Comparison of ENCODE assay signal across 27 cellular contexts in genomic region chr6:157174731-157175130, GRCh38.
DNase-seq lines count a peak whose midpoint lies in the region; ATAC-seq and TF ChIP-seq lines count a peak whose summit lies in the region.
"Had no signal": no experiment of that assay in that cellular context is flagged by ENCODE, and none has a peak within 500 bp of the region (broad histone marks: within the 10 kb centered on the region; RNA-seq: fewer than 3 reads in every experiment).

No MANE protein-coding gene starts in this region.

- peaks cover 10 to 11% of the 10 kb centered on the region in 2 experiments for H3K36me3 ChIP-seq in SK-N-SH (replicated peaks in 1 of 2; ENCODE audit: control insufficient read depth in 1 of 2, insufficient read depth in 2 of 2, low read length in 1 of 2)
- H3K36me3 ChIP-seq: BE2C had no signal

- H3K79me2 ChIP-seq in SK-N-SH (ENCODE audit: insufficient read depth) = no peaks in the 10 kb centered on the region; the same call in 1 of the 2 replicates

- H3K9ac ChIP-seq in SK-N-SH = no peak overlapping the region
- H3K9ac ChIP-seq: BLaER1; BLaER1 treated with 17β-estradiol and CSF1 and Interleukin-3, amounts not matched to agents 10 nM and 100 nM had no signal

- H3K4me3 ChIP-seq in SK-N-SH (ENCODE audit: low read depth in 2 of 2, low read length in 1 of 2) = no peak overlapping the region
- H3K4me3 ChIP-seq: A549; BLaER1; BLaER1 treated with 17β-estradiol and CSF1 and Interleukin-3, amounts not matched to agents 10 nM and 100 nM had no signal

- POLR2A ChIA-PET in SK-N-SH (lab: Yijun Ruan, JAX) = no interaction called here

- peak; percentile 57 for DNase-seq in SK-N-SH
- DNase-seq: 8988T; ACHN; AML-193; BE2C; C1 segment of cervical spinal cord; Caco-2; Calu3; CD4-positive, alpha-beta memory T cell; CD4-positive, alpha-beta T cell; CD4-positive, CD25-positive, alpha-beta regulatory T cell; CD8-positive, alpha-beta memory T cell; CD8-positive, alpha-beta T cell; COR-L47; DMS 273 treated with DMSO at 0.1 percent for 48 hours; DMS153; DMS53; DMS79; DMS79 treated with DMSO at 0.1 percent for 48 hours; DND-41; EL had no signal

- no peak overlapping the region for H3K4me2 ChIP-seq in SK-N-SH
- H3K4me2 ChIP-seq: A549; BLaER1; BLaER1 treated with 17β-estradiol and CSF1 and Interleukin-3, amounts not matched to agents 10 nM and 100 nM had no signal

- H3K27me3 ChIP-seq in SK-N-SH (ENCODE audit: insufficient read depth) = no peaks in the 10 kb centered on the region
- H3K27me3 ChIP-seq: BE2C; BLaER1; BLaER1 treated with 17β-estradiol and CSF1 and Interleukin-3, amounts not matched to agents 10 nM and 100 nM had no signal

- H3F3A ChIP-seq in SK-N-SH (replicated peaks; ENCODE audit: insufficient read depth) = peaks cover 3% of the 10 kb centered on the region

- H4K20me1 ChIP-seq in SK-N-SH (ENCODE audit: insufficient read depth) = no peaks in the 10 kb centered on the region
- H4K20me1 ChIP-seq: BLaER1 had no signal

- no peak overlapping the region for H3K27ac ChIP-seq in SK-N-SH (ENCODE audit: low read depth in 2 of 2, low read length in 1 of 2)
- H3K27ac ChIP-seq: 22Rv1; A549; BLaER1; BLaER1 treated with 17β-estradiol and CSF1 and Interleukin-3, amounts not matched to agents 10 nM and 100 nM; C4-2B had no signal

- TF ChIP-seq EP300 in SK-N-SH (IDR thresholded peaks at IDR 0.05; ENCODE audit: borderline replicate concordance in 1 of 2, low read depth in 1 of 2, low read length in 1 of 2) = no peak

- H3K9me2 ChIP-seq in SK-N-SH = no peaks in the 10 kb centered on the region

- TF ChIP-seq CTCF in SK-N-SH (IDR thresholded peaks at IDR 0.05) = no peak

- no peaks in the 10 kb centered on the region for H3K9me3 ChIP-seq in SK-N-SH
- H3K9me3 ChIP-seq: A549; BE2C; BLaER1; BLaER1 treated with 17β-estradiol and CSF1 and Interleukin-3, amounts not matched to agents 10 nM and 100 nM; Caco-2 had no signal

- no peak for TF ChIP-seq RAD21 in SK-N-SH (IDR thresholded peaks at IDR 0.05; ENCODE audit: low read length)

- no peak overlapping the region for H2AFZ ChIP-seq in SK-N-SH (ENCODE audit: low read depth)

- no peak for ATAC-seq in SK-N-SH treated with all-trans-retinoic acid at 6 μM for 48 hours
- ATAC-seq: A549; CD8-positive, alpha-beta T cell had no signal

- H3K4me1 ChIP-seq in SK-N-SH (ENCODE audit: control insufficient read depth in 1 of 2, insufficient read depth in 2 of 2, low read depth in 1 of 2, low read length in 1 of 2) = peaks cover 0 to 43% of the 10 kb centered on the region in 2 experiments; a peak in 2 of 4 replicates
- H3K4me1 ChIP-seq: A549; BLaER1; BLaER1 treated with 17β-estradiol and CSF1 and Interleukin-3, amounts not matched to agents 10 nM and 100 nM; Caco-2 had no signal

- CTCF ChIA-PET in SK-N-SH (lab: Yijun Ruan, JAX) = interaction anchor here (1.1 to 1.3 kb wide), 2 partner anchors 19 to 101 kb away, joined by 4 read pairs; no protein-coding TSS in a partner anchor

TF ChIP-seq in SK-N-SH, 30 proteins besides CTCF, POLR2A, EP300 and RAD21:
- TF ChIP-seq ZBTB33 (IDR thresholded peaks at IDR 0.05; ENCODE audit: borderline replicate concordance, low read depth) = no peak
- TF ChIP-seq GATA2 (CRISPR knock-in tag; IDR thresholded peaks at IDR 0.05) = peak; percentile 66

TF ChIP-seq in SK-N-SH treated with all-trans-retinoic acid at 6 μM for 48 hours, 23 proteins besides CTCF, POLR2A, EP300 and RAD21:
- TF ChIP-seq CSDC2 (CRISPR knock-in tag; IDR thresholded peaks at IDR 0.05) (no peak), ESRRG (CRISPR knock-in tag; IDR thresholded peaks at IDR 0.05) (no peak), ZFP3 (CRISPR knock-in tag; IDR thresholded peaks at IDR 0.05) (no peak), OSR1 (CRISPR knock-in tag; IDR thresholded peaks at IDR 0.05) (no peak), ZNF8 (CRISPR knock-in tag; IDR thresholded peaks at IDR 0.05) (no peak), CREB5 (CRISPR knock-in tag; IDR thresholded peaks at IDR 0.05; ENCODE audit: low read depth) (no peak), ZNF70 (CRISPR knock-in tag; IDR thresholded peaks at IDR 0.05) (no peak)
